ENCODE assay signal across 2 cellular contexts in genomic region chr20:43358811-43359210, GRCh38.
A peak's percentile ranks its signal among the peaks of the same experiment; 100 is the strongest.
TF ChIP-seq lines count a peak whose summit lies in the region.

No MANE protein-coding gene starts in this region.

TF ChIP-seq in HepG2, 621 proteins besides CTCF, POLR2A, EP300 and RAD21 (continued from another document):
- no peak for TF ChIP-seq GABPA (IDR thresholded peaks at IDR 0.05; ENCODE audit: low read depth, low read length)
- no peak for TF ChIP-seq GABPA (CRISPR knock-in tag; IDR thresholded peaks at IDR 0.05; ENCODE audit: low read depth)
- TF ChIP-seq ZNF781 (CRISPR knock-in tag; IDR thresholded peaks at IDR 0.05; ENCODE audit: borderline replicate concordance, not compliant biosample characterization), result no peak
- no peak for TF ChIP-seq ZNF800 (CRISPR knock-in tag; IDR thresholded peaks at IDR 0.05)
- peak; percentile 89 for TF ChIP-seq MAFF (IDR thresholded peaks at IDR 0.05; ENCODE audit: low read depth, low read length)
- no peak for TF ChIP-seq ZNF574 (CRISPR knock-in tag; IDR thresholded peaks at IDR 0.05)
- TF ChIP-seq MTF2 (CRISPR knock-in tag; IDR thresholded peaks at IDR 0.05; ENCODE audit: borderline replicate concordance), result no peak
- TF ChIP-seq ZNF780A (CRISPR knock-in tag; IDR thresholded peaks at IDR 0.05), result no peak
- no peak for TF ChIP-seq NFE2 (CRISPR knock-in tag; IDR thresholded peaks at IDR 0.05)
- TF ChIP-seq NCOR1 (IDR thresholded peaks at IDR 0.05; ENCODE audit: borderline replicate concordance, low read length), result no peak
- no peak for TF ChIP-seq ZNF496 (CRISPR knock-in tag; IDR thresholded peaks at IDR 0.05; ENCODE audit: insufficient replicate concordance)
- TF ChIP-seq ARNT2 (CRISPR knock-in tag; IDR thresholded peaks at IDR 0.05; ENCODE audit: low read depth), result no peak
- no peak for TF ChIP-seq ZNF564 (CRISPR knock-in tag; IDR thresholded peaks at IDR 0.05)
- TF ChIP-seq RFXAP (CRISPR knock-in tag; IDR thresholded peaks at IDR 0.05; ENCODE audit: borderline replicate concordance), result no peak
- no peak for TF ChIP-seq ZNF776 (CRISPR knock-in tag; IDR thresholded peaks at IDR 0.05)
TF ChIP-seq in HepG2: peak in this region for 2.

TF ChIP-seq in K562, 482 proteins besides CTCF, POLR2A, EP300 and RAD21 (continued from another document):
- TF ChIP-seq PHB2 (IDR thresholded peaks at IDR 0.05; ENCODE audit: low read depth), result no peak
- TF ChIP-seq TAF9B (IDR thresholded peaks at IDR 0.05; ENCODE audit: partially characterized antibody), result no peak
- TF ChIP-seq MAFF (IDR thresholded peaks at IDR 0.05; ENCODE audit: low read length), result peak; percentile 32; the same call in 1 of the 2 replicates
- 0 out of 2 replicates have a peak, but pooled peaks have one; percentile 14 for TF ChIP-seq MAFG (tag; conservative IDR thresholded peaks at IDR 0.05)
- no peak for TF ChIP-seq HDGF (IDR thresholded peaks at IDR 0.05)
- TF ChIP-seq FOXP1 (CRISPR knock-in tag; IDR thresholded peaks at IDR 0.05), result no peak
- no peak for TF ChIP-seq USF2 (CRISPR knock-in tag; IDR thresholded peaks at IDR 0.05)
- TF ChIP-seq ELK1 (CRISPR knock-in tag; IDR thresholded peaks at IDR 0.05), result no peak
- no peak for TF ChIP-seq E2F3 (CRISPR knock-in tag; IDR thresholded peaks at IDR 0.05)
- TF ChIP-seq MAFK (IDR thresholded peaks at IDR 0.05; ENCODE audit: low read length), result peak; percentile 41; the same call in 1 of the 2 replicates
- no peak for TF ChIP-seq TEAD4 (IDR thresholded peaks at IDR 0.05; ENCODE audit: low read length)
- no peak for TF ChIP-seq TEAD4 (CRISPR knock-in tag; IDR thresholded peaks at IDR 0.05; ENCODE audit: borderline replicate concordance)
- TF ChIP-seq XRCC4 (IDR thresholded peaks at IDR 0.05; ENCODE audit: extremely low read depth, insufficient read depth, insufficient read length), result no peak
- no peak for TF ChIP-seq ZBTB8A (IDR thresholded peaks at IDR 0.05; ENCODE audit: partially characterized antibody)
- TF ChIP-seq C11orf30 (IDR thresholded peaks at IDR 0.05; ENCODE audit: low read depth), result no peak
- TF ChIP-seq ELF2 (CRISPR knock-in tag; IDR thresholded peaks at IDR 0.05), result no peak
- TF ChIP-seq ZNF316 (IDR thresholded peaks at IDR 0.05), result peak; percentile 25; the same call in 1 of the 2 replicates
- TF ChIP-seq PCBP2 (IDR thresholded peaks at IDR 0.05; ENCODE audit: low read depth, low read length, poor library complexity, severe bottlenecking), result no peak
- TF ChIP-seq GTF2F1 (IDR thresholded peaks at IDR 0.05; ENCODE audit: low read depth, low read length), result no peak
